Comparison of ENCODE assay signal across 31 cellular contexts in the genomic region with DNA sequence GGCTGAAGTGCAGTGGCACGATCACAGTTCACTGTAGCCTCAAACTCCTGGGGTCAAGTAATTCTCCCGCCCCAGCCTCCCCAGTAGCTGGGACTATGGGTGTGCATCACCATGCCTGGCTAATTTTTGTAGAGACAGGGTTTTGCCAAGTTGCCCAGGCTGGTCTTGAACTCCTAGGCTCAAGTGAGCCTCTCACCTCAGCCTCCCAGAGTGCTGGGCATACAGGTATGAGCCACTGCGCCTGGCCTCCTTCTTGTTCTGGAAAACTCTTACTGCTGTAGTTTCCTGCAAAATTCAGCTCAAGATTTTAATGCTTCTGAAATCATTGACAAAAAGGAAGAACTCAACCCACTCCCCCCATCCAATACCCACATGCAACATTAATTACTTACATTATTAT. TPM values are rescaled to one million over a fixed set of nuclear protein-coding genes. Genes with fewer than 3 reads are reported as not detected.
"Had no signal": no experiment of that assay in that cellular context is flagged by ENCODE, and none has a peak within 500 bp of the region (broad histone marks: within the 10 kb centered on the region; RNA-seq: fewer than 3 reads in every experiment).

No MANE protein-coding gene starts in this region.

- H3K36me3 ChIP-seq: adrenal gland, brain microvascular endothelial cell, breast epithelium had no signal

- H3K9me3 Mint-ChIP-seq: activated CD4-positive, alpha-beta memory T cell treated with anti-CD3 and anti-CD28 coated beads, Interleukin-2, amount 10 ng/mL, durations not matched to agents 7 days and 5 days; activated CD4-positive, alpha-beta T cell treated with anti-CD3 and anti-CD28 coated beads, Interleukin-2, amount 10 ng/mL, durations not matched to agents 7 days and 5 days; activated naive CD4-positive, alpha-beta T cell treated with anti-CD3 and anti-CD28 coated beads for 36 hours; activated naive CD8-positive, alpha-beta T cell treated with anti-CD3 and anti-CD28 coated beads for 36 hours; activated T-helper 1 cell treated with anti-CD3 and anti-CD28 coated beads, Interleukin-12 subunit alpha, Interleukin-12 subunit beta, Interleukin-2, Interleukin-4 antibody, amounts not matched to agents 30 ng/mL and 10 ng/mL and 1 ng/mL, durations not matched to agents 14 hours and 24 hours and 36 hours; activated T-helper 17 cell treated with anti-CD3 and anti-CD28 coated beads, Interleukin-2, amount 50 U/mL, for 72 hours; T-helper 1 cell treated with Interleukin-12 subunit alpha and Interleukin-12 subunit beta and Interleukin-4 antibody, amounts not matched to agents 30 μg/mL and 1 μg/mL, for 36 hours; T-helper 2 cell treated with Interferon-gamma antibody and Interleukin-4, amounts not matched to agents 5 μg/mL and 100 μg/mL, for 36 hours had no signal

- H3K4me3 Mint-ChIP-seq: activated B cell treated with CpG ODN at 0.5 μM for 24 hours; activated CD4-positive, alpha-beta memory T cell treated with anti-CD3 and anti-CD28 coated beads, Interleukin-2, amount 10 ng/mL, durations not matched to agents 7 days and 5 days; activated CD4-positive, alpha-beta T cell treated with anti-CD3 and anti-CD28 coated beads, Interleukin-2, amount 10 ng/mL, durations not matched to agents 7 days and 5 days; activated naive CD4-positive, alpha-beta T cell treated with anti-CD3 and anti-CD28 coated beads for 36 hours; activated naive CD8-positive, alpha-beta T cell treated with anti-CD3 and anti-CD28 coated beads for 36 hours; activated T-helper 1 cell treated with anti-CD3 and anti-CD28 coated beads, Interleukin-12 subunit alpha, Interleukin-12 subunit beta, Interleukin-2, Interleukin-4 antibody, amounts not matched to agents 30 ng/mL and 10 ng/mL and 1 ng/mL, durations not matched to agents 14 hours and 24 hours and 36 hours; activated T-helper 17 cell treated with anti-CD3 and anti-CD28 coated beads, Interleukin-2, amount 50 U/mL, for 72 hours; T-helper 1 cell treated with Interleukin-12 subunit alpha and Interleukin-12 subunit beta and Interleukin-4 antibody, amounts not matched to agents 30 μg/mL and 1 μg/mL, for 36 hours; T-helper 2 cell treated with Interferon-gamma antibody and Interleukin-4, amounts not matched to agents 5 μg/mL and 100 μg/mL, for 36 hours had no signal

- DNase-seq: activated B cell treated with CpG ODN at 0.5 μM for 24 hours; activated CD4-positive, alpha-beta memory T cell treated with anti-CD3 and anti-CD28 coated beads, Interleukin-2, amount 10 ng/mL, durations not matched to agents 7 days and 5 days; activated CD4-positive, alpha-beta T cell treated with anti-CD3 and anti-CD28 coated beads for 4 hours; activated CD4-positive, alpha-beta T cell treated with anti-CD3 and anti-CD28 coated beads, Interleukin-2, amount 10 ng/mL, durations not matched to agents 7 days and 5 days; activated CD4-positive, alpha-beta T cell treated with anti-CD3 and anti-CD28 coated beads, Interleukin-2, amount 50 U/mL, for 48 hours; activated CD8-positive, alpha-beta memory T cell treated with anti-CD3 and anti-CD28 coated beads, Interleukin-2, amount 50 U/mL, for 4 hours; activated gamma-delta T cell treated with Interleukin-2 at 50 U/mL for 16 hours; activated naive CD4-positive, alpha-beta T cell; activated naive CD4-positive, alpha-beta T cell treated with anti-CD3 and anti-CD28 coated beads for 36 hours; activated naive CD4-positive, alpha-beta T cell treated with anti-CD3 and anti-CD28 coated beads, Interleukin-2, amount 50 U/mL, for 16 hours; activated naive CD8-positive, alpha-beta T cell treated with anti-CD3 and anti-CD28 coated beads for 36 hours; activated T-cell treated with anti-CD3 and anti-CD28 coated beads for 4 hours; activated T-cell treated with anti-CD3 and anti-CD28 coated beads, Interleukin-2, amount 50 U/mL, for 1 hour; activated T-cell treated with anti-CD3 and anti-CD28 coated beads, Interleukin-2, amount 50 U/mL, for 48 hours; adrenal gland; amniotic stem cell; aorta; body of pancreas; brain microvascular endothelial cell; central memory CD4-positive, alpha-beta T cell; SW 1271; T-helper 1 cell; T-helper 2 cell; T-helper 9 cell had no signal

- H3K36me3 Mint-ChIP-seq: activated naive CD4-positive, alpha-beta T cell treated with anti-CD3 and anti-CD28 coated beads, Interleukin-2, amount 50 U/mL, for 72 hours; activated naive CD8-positive, alpha-beta T cell treated with anti-CD3 and anti-CD28 coated beads for 36 hours had no signal

- H3K27ac Mint-ChIP-seq: activated B cell treated with CpG ODN at 0.5 μM for 24 hours; activated CD4-positive, alpha-beta memory T cell treated with anti-CD3 and anti-CD28 coated beads, Interleukin-2, amount 10 ng/mL, durations not matched to agents 7 days and 5 days; activated CD4-positive, alpha-beta T cell treated with anti-CD3 and anti-CD28 coated beads, Interleukin-2, amount 10 ng/mL, durations not matched to agents 7 days and 5 days; activated naive CD4-positive, alpha-beta T cell treated with anti-CD3 and anti-CD28 coated beads for 36 hours; activated naive CD4-positive, alpha-beta T cell treated with anti-CD3 and anti-CD28 coated beads, Interleukin-2, amount 50 U/mL, for 72 hours; activated naive CD8-positive, alpha-beta T cell treated with anti-CD3 and anti-CD28 coated beads for 36 hours; activated T-helper 1 cell treated with anti-CD3 and anti-CD28 coated beads, Interleukin-12 subunit alpha, Interleukin-12 subunit beta, Interleukin-2, Interleukin-4 antibody, amounts not matched to agents 30 ng/mL and 10 ng/mL and 1 ng/mL, durations not matched to agents 14 hours and 24 hours and 36 hours; activated T-helper 17 cell treated with anti-CD3 and anti-CD28 coated beads, Interleukin-2, amount 50 U/mL, for 72 hours; T-helper 1 cell treated with Interleukin-12 subunit alpha and Interleukin-12 subunit beta and Interleukin-4 antibody, amounts not matched to agents 30 μg/mL and 1 μg/mL, for 36 hours; T-helper 2 cell treated with Interferon-gamma antibody and Interleukin-4, amounts not matched to agents 5 μg/mL and 100 μg/mL, for 36 hours had no signal

- H3K4me3 ChIP-seq: adrenal gland, body of pancreas, breast epithelium had no signal

- H3K4me1 ChIP-seq: adrenal gland, body of pancreas, breast epithelium had no signal

- H3K4me1 Mint-ChIP-seq: activated B cell treated with CpG ODN at 0.5 μM for 24 hours; activated CD4-positive, alpha-beta memory T cell treated with anti-CD3 and anti-CD28 coated beads, Interleukin-2, amount 10 ng/mL, durations not matched to agents 7 days and 5 days; activated CD4-positive, alpha-beta T cell treated with anti-CD3 and anti-CD28 coated beads, Interleukin-2, amount 10 ng/mL, durations not matched to agents 7 days and 5 days; activated naive CD8-positive, alpha-beta T cell treated with anti-CD3 and anti-CD28 coated beads for 36 hours; activated T-helper 17 cell treated with anti-CD3 and anti-CD28 coated beads, Interleukin-2, amount 50 U/mL, for 72 hours had no signal

- ATAC-seq: activated naive CD4-positive, alpha-beta T cell treated with anti-CD3 and anti-CD28 coated beads, Interleukin-2, amount 50 U/mL, for 72 hours; activated T-helper 17 cell treated with anti-CD3 and anti-CD28 coated beads, Interleukin-2, amount 50 U/mL, for 72 hours; body of pancreas had no signal

- H3K27ac ChIP-seq: adrenal gland, body of pancreas, brain microvascular endothelial cell, breast epithelium, VCaP had no signal

- H3K9me3 ChIP-seq: adrenal gland had no signal

- H3K27me3 ChIP-seq: body of pancreas, brain microvascular endothelial cell had no signal

RNA-seq across cellular contexts. Expression of gene KCNG1, which starts 21.9 kb away (rescaled TPM):
- total RNA-seq: activated CD4-positive, alpha-beta T cell treated with anti-CD3 and anti-CD28 coated beads, Interleukin-2, amount 10 ng/mL, durations not matched to agents 7 days and 5 days had no signal
